Comparison of ENCODE assay signal across 1 cellular context in the genomic region with DNA sequence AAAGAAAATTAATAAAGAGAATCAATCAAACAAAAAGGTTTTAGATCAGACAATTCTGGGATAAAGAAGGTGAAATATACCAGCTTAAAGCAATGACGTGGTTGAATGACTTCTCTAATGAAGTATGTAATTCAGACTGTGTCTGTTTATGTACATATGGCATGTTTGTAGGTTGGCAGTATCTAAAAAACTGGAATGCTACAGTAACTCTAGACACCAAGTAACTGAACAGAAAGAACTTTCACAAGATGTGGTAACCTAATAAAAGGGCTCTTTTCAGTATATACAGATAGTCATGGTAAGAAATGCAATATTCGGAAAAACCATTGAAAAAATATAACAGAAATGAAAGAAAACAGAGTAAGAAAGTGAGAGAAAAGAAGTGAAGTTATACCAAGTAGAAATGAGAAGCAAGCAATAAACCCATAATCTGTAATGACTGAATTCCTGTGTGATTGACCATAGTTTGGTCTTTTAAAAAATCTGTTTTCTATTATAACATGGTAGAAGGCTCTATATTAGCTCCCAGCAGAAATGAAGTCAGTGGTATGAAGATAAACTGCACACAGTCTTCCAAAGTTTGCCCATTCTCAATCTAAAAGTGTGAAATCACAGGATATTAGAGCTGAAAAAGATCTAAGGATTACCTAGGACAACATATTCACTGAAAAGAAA.
TF ChIP-seq lines count a peak whose summit lies in the region.

No MANE protein-coding gene starts in this region.

TF ChIP-seq in IMR-90, 13 proteins besides CTCF, POLR2A, EP300 and RAD21 (continued from another document):
- TF ChIP-seq BHLHE40 (IDR thresholded peaks at IDR 0.05; ENCODE audit: low read depth, low read length): no peak
- TF ChIP-seq MAZ (IDR thresholded peaks at IDR 0.05; ENCODE audit: borderline replicate concordance, low read depth, low read length): no peak
- no peak for TF ChIP-seq CHD1 (IDR thresholded peaks at IDR 0.05; ENCODE audit: low read depth, low read length)
- no peak for TF ChIP-seq MAFK (IDR thresholded peaks at IDR 0.05; ENCODE audit: low read depth, low read length)
- no peak for TF ChIP-seq MXI1 (IDR thresholded peaks at IDR 0.05; ENCODE audit: borderline replicate concordance, low read depth, low read length)
- no peak for TF ChIP-seq ELK1 (IDR thresholded peaks at IDR 0.05; ENCODE audit: borderline replicate concordance, low read depth, low read length)
- TF ChIP-seq NFE2L2 (IDR thresholded peaks at IDR 0.05; ENCODE audit: low read depth, low read length): no peak
- no peak for TF ChIP-seq USF2 (IDR thresholded peaks at IDR 0.05; ENCODE audit: low read depth, low read length)
